1 cellular context compared by ENCODE assay signal in genomic region chr1:228102791-228103620, GRCh38.
A peak's percentile ranks its signal among the peaks of the same experiment; 100 is the strongest.
TF ChIP-seq lines count a peak whose summit lies in the region.

Gene C1orf35, minus strand, starts transcription at chr1:228103325. Its CDS starts 98 bp downstream, at chr1:228103227.

TF ChIP-seq in HepG2, 621 proteins besides CTCF, POLR2A, EP300 and RAD21 (continued from another document and continues in another):
- 0 out of 2 replicates have a peak, but pooled peaks have one; percentile 54 for TF ChIP-seq STAT6 (CRISPR knock-in tag; IDR thresholded peaks at IDR 0.05; ENCODE audit: borderline replicate concordance)
- TF ChIP-seq ZNF710 (CRISPR knock-in tag; IDR thresholded peaks at IDR 0.05; ENCODE audit: borderline replicate concordance) = 0 out of 2 replicates have a peak, but pooled peaks have one; percentile 19
- 0 out of 2 replicates have a peak, but pooled peaks have one; percentile 53 for TF ChIP-seq ZNF138 (CRISPR knock-in tag; IDR thresholded peaks at IDR 0.05; ENCODE audit: low read depth)
- TF ChIP-seq PRDM15 (CRISPR knock-in tag; IDR thresholded peaks at IDR 0.05) = peak; percentile 68
- peak; percentile 56; the same call in 1 of the 2 replicates for TF ChIP-seq ZNF558 (CRISPR knock-in tag; IDR thresholded peaks at IDR 0.05; ENCODE audit: borderline replicate concordance)
- no peak for TF ChIP-seq NR2F1 (CRISPR knock-in tag; IDR thresholded peaks at IDR 0.05)
- peak; percentile 17; the same call in 1 of the 2 replicates for TF ChIP-seq ZNF614 (CRISPR knock-in tag; IDR thresholded peaks at IDR 0.05; ENCODE audit: borderline replicate concordance)
- TF ChIP-seq MEF2D (CRISPR knock-in tag; IDR thresholded peaks at IDR 0.05) = peak; percentile 40; the same call in 1 of the 2 replicates
- TF ChIP-seq MATR3 (CRISPR knock-in tag; IDR thresholded peaks at IDR 0.05) = no peak
- peak; percentile 76; the same call in 1 of the 2 replicates for TF ChIP-seq ZNF891 (CRISPR knock-in tag; IDR thresholded peaks at IDR 0.05)
- no peak; the same call in 1 of the 2 replicates for TF ChIP-seq ZNF562 (CRISPR knock-in tag; IDR thresholded peaks at IDR 0.05; ENCODE audit: borderline replicate concordance)
- TF ChIP-seq ZNF598 (CRISPR knock-in tag; IDR thresholded peaks at IDR 0.05; ENCODE audit: borderline replicate concordance) = peak; percentile 57; the same call in 1 of the 2 replicates
- no peak for TF ChIP-seq SMAD9 (CRISPR knock-in tag; IDR thresholded peaks at IDR 0.05)
- TF ChIP-seq ZFX (CRISPR knock-in tag; IDR thresholded peaks at IDR 0.05; ENCODE audit: low read depth) = peak; percentile 98
- TF ChIP-seq KDM5B (CRISPR knock-in tag; IDR thresholded peaks at IDR 0.05; ENCODE audit: borderline replicate concordance) = peak; percentile 54; the same call in 1 of the 2 replicates
- TF ChIP-seq ATF7-NPFF (CRISPR knock-in tag; IDR thresholded peaks at IDR 0.05; ENCODE audit: low read depth) = peak; percentile 88
- TF ChIP-seq ZNF766 (CRISPR knock-in tag; IDR thresholded peaks at IDR 0.05; ENCODE audit: borderline replicate concordance) = peak; percentile 95
- no peak for TF ChIP-seq CEBPZ (IDR thresholded peaks at IDR 0.05; ENCODE audit: low read length)
- no peak for TF ChIP-seq ZUFSP (CRISPR knock-in tag; IDR thresholded peaks at IDR 0.05; ENCODE audit: borderline replicate concordance)
- TF ChIP-seq ZNF160 (CRISPR knock-in tag; IDR thresholded peaks at IDR 0.05) = peak; percentile 86; the same call in 1 of the 2 replicates
- no peak for TF ChIP-seq CHD2 (IDR thresholded peaks at IDR 0.05; ENCODE audit: low read depth, low read length)
- peak; percentile 78 for TF ChIP-seq ISL2 (CRISPR knock-in tag; IDR thresholded peaks at IDR 0.05)
- TF ChIP-seq ZNF382 (CRISPR knock-in tag; IDR thresholded peaks at IDR 0.05; ENCODE audit: borderline replicate concordance) = no peak
- 0 out of 2 replicates have a peak, but pooled peaks have one; percentile 57 for TF ChIP-seq ZNF264 (CRISPR knock-in tag; IDR thresholded peaks at IDR 0.05)
- no peak for TF ChIP-seq HMG20A (CRISPR knock-in tag; IDR thresholded peaks at IDR 0.05; ENCODE audit: borderline replicate concordance)
- peak; percentile 67; the same call in 1 of the 2 replicates for TF ChIP-seq ZNF484 (CRISPR knock-in tag; IDR thresholded peaks at IDR 0.05; ENCODE audit: borderline replicate concordance, low read depth)
- no peak for TF ChIP-seq MAFG (CRISPR knock-in tag; IDR thresholded peaks at IDR 0.05)
- peak; percentile 94 for TF ChIP-seq NR2C2 (CRISPR knock-in tag; IDR thresholded peaks at IDR 0.05; ENCODE audit: borderline replicate concordance)
- TF ChIP-seq ZBTB10 (CRISPR knock-in tag; IDR thresholded peaks at IDR 0.05; ENCODE audit: borderline replicate concordance) = no peak
- TF ChIP-seq ZBTB46 (CRISPR knock-in tag; IDR thresholded peaks at IDR 0.05; ENCODE audit: borderline replicate concordance) = 0 out of 2 replicates have a peak, but pooled peaks have one; percentile 74
- TF ChIP-seq ZNF276 (CRISPR knock-in tag; IDR thresholded peaks at IDR 0.05; ENCODE audit: low read depth) = 0 out of 2 replicates have a peak, but pooled peaks have one; percentile 28
- TF ChIP-seq EED (CRISPR knock-in tag; IDR thresholded peaks at IDR 0.05) = no peak; the same call in 1 of the 2 replicates
